8 cellular contexts compared by ENCODE assay signal in the genomic region with DNA sequence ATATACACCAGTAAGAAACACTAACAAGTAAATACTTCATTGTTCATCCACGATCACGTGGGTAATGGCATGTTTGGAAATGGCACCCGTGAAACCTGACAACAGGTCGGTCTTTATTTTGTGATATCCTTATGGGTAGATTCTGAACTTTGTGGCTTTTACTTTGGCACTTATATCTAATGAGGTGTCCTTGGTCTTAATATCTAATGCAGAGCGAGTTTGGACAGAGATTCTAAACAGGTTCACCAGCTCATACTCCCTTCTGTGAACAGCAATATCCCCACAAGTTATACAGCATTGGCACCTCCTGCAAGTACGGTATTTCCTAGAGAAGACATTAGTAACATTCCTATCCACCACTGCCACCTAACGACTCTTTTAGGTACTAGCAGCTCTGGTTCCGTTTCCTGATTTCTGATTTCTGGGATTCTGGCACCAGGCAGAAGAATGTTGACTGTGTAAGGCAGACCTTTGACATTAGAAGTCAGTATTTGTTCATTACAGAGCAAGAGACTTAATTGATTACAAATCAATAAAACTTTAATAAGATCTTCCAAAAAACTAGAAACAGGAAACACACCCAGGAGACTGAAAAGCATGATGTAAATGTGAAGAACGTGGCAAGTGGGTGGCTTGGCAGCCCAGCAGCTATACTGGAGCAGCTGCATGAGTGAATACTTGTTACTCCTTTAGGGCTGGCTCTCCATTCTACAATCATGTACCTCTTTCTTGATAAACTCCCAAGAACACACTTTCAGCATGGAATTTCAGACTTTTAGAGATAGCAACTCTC. TPM values are rescaled to one million over a fixed set of nuclear protein-coding genes. Genes with fewer than 3 reads are reported as not detected.
DNase-seq lines count a peak whose midpoint lies in the region; ATAC-seq and TF ChIP-seq lines count a peak whose summit lies in the region.

No MANE protein-coding gene starts in this region.

- H3K36me3 ChIP-seq in MM.1S (replicated peaks; ENCODE audit: insufficient read depth, low read length) (no peaks in the 10 kb centered on the region), RWPE2 (ENCODE audit: low read depth) (no peaks in the 10 kb centered on the region), right atrium auricular region (no peaks in the 10 kb centered on the region)

- H3K27ac ChIP-seq in MM.1S (ENCODE audit: low read length) (no peak overlapping the region), RWPE2 (ENCODE audit: poor library complexity, severe bottlenecking) (no peak overlapping the region), right atrium auricular region (no peak overlapping the region)

- H3K9me2 ChIP-seq in MM.1S (replicated peaks; ENCODE audit: insufficient read depth, low read length), result no peaks in the 10 kb centered on the region

- DNase-seq in COLO829 (ENCODE audit: low spot score) (peak; percentile 82), MM.1S (peak; percentile 46), RWPE2 (ENCODE audit: low spot score) (no peak), anterior cingulate cortex (lab: John Stamatoyannopoulos, UW) (peak in 36 of 58 donors; percentile 2 to 82 (median 24)), right atrium auricular region (ENCODE audit: low spot score) (peak; percentile 63), sciatic nerve (ENCODE audit: low spot score) (no peak)

- H3K4me1 ChIP-seq in MM.1S (ENCODE audit: low read length) (no peaks in the 10 kb centered on the region), RWPE2 (ENCODE audit: insufficient read depth, poor library complexity, severe bottlenecking) (no peaks in the 10 kb centered on the region), right atrium auricular region (no peaks in the 10 kb centered on the region)

- H3K27me3 ChIP-seq in MM.1S (replicated peaks; ENCODE audit: insufficient read depth, low read length) (no peaks in the 10 kb centered on the region), RWPE2 (ENCODE audit: insufficient read depth, poor library complexity, severe bottlenecking) (no peaks in the 10 kb centered on the region), right atrium auricular region (no peaks in the 10 kb centered on the region)

- H3K9ac ChIP-seq in MM.1S (ENCODE audit: low read length), result no peak overlapping the region

- TF ChIP-seq CTCF in MM.1S (IDR thresholded peaks at IDR 0.05; ENCODE audit: low read length), result peak; percentile 62
- TF ChIP-seq CTCF in RWPE2 (IDR thresholded peaks at IDR 0.05; ENCODE audit: poor library complexity, severe bottlenecking), result peak; percentile 95
- peak; percentile 76 to 89 for TF ChIP-seq CTCF in right atrium auricular region (IDR thresholded peaks at IDR 0.05)

- no peak overlapping the region for H3K4me2 ChIP-seq in MM.1S (ENCODE audit: low read depth, low read length)

- intact Hi-C loops in sciatic nerve (cut with DNase I), result loop anchor here (10.0 kb wide), 2 partner anchors 156 to 356 kb away; a partner anchor contains a TSS

- ATAC-seq in GM19324 (IDR thresholded peaks at IDR 0.05; ENCODE audit: low FRiP score, unreplicated experiment) (peak; percentile 74), RWPE2 (ENCODE audit: low read depth) (peak; percentile 91), sciatic nerve (peak; percentile 80), GM18505 (IDR thresholded peaks at IDR 0.05; ENCODE audit: unreplicated experiment) (no peak)

- no peaks in the 10 kb centered on the region for H3K79me2 ChIP-seq in MM.1S (ENCODE audit: low read length)

- H2AFZ ChIP-seq in MM.1S (ENCODE audit: low read length), result no peak overlapping the region

- H3F3A ChIP-seq in MM.1S (ENCODE audit: insufficient read depth, low read length), result no peaks in the 10 kb centered on the region

- no peak for TF ChIP-seq POLR2A in GM18505 (IDR thresholded peaks at IDR 0.05; ENCODE audit: borderline replicate concordance, extremely low read depth, insufficient read depth, insufficient read length)

- no peaks in the 10 kb centered on the region for H3K9me3 ChIP-seq in MM.1S (replicated peaks; ENCODE audit: insufficient read depth, low read length)
- H3K9me3 ChIP-seq in RWPE2 (ENCODE audit: severe bottlenecking), result no peaks in the 10 kb centered on the region
- H3K9me3 ChIP-seq in right atrium auricular region, result no peaks in the 10 kb centered on the region

- H3K4me3 ChIP-seq in MM.1S (ENCODE audit: low read length) (no peak overlapping the region), RWPE2 (ENCODE audit: severe bottlenecking) (peak overlapping the region; percentile 9), right atrium auricular region (no peak overlapping the region)

- H4K20me1 ChIP-seq in MM.1S (ENCODE audit: insufficient read depth, low read length), result no peaks in the 10 kb centered on the region

RNA-seq across cellular contexts. Expression of a gene that starts 2.5 kb away (rescaled TPM):
- total RNA-seq in right atrium auricular region (10 to 100 TPM in 1 of 2 donors, 1 to 10 TPM in 1; 4.4 to 14.5 TPM), sciatic nerve (24.5 TPM)

RNA-seq across cellular contexts. Expression of a gene that starts 6.7 kb away (rescaled TPM):
- 10 to 100 TPM; 19.5 to 44.4 TPM for total RNA-seq in right atrium auricular region
- total RNA-seq in sciatic nerve, result 81.6 TPM

RNA-seq across cellular contexts. Expression of a gene that starts 49.6 kb away (rescaled TPM):
- total RNA-seq in right atrium auricular region (not detected), sciatic nerve (not detected)

RNA-seq across cellular contexts. Expression of a gene that starts 54.6 kb away (rescaled TPM):
- total RNA-seq in right atrium auricular region, result not detected
- not detected for total RNA-seq in sciatic nerve

Comparison
In these comparisons a context has a peak if more than half of its experiments do, and no peak if none do; other contexts are left out.
1. DNase-seq: peak in COLO829 (single experiment), MM.1S (single experiment), anterior cingulate cortex (36 of 58) and right atrium auricular region (single experiment); none in RWPE2 (single experiment) and sciatic nerve (single experiment).
2. Peak in every context shown above with its lines, with median percentiles within 50 percentile points of each other: CTCF ChIP-seq.